3 cellular contexts compared by ENCODE assay signal in genomic region chr4:116132946-116133345, GRCh38.
"Had no signal": no experiment of that assay in that cellular context is flagged by ENCODE, and none has a peak within 500 bp of the region (broad histone marks: within the 10 kb centered on the region; RNA-seq: fewer than 3 reads in every experiment).

No MANE protein-coding gene starts in this region.

- H3K4me3 ChIP-seq: GM12878 had no signal

- DNase-seq: GDM1, GF-D8 had no signal

- ATAC-seq: GM12878 had no signal
